ENCODE assay signal across 1 cellular context in genomic region chr2:190355968-190356657, GRCh38.
TF ChIP-seq lines count a peak whose summit lies in the region.

No MANE protein-coding gene starts in this region.

TF ChIP-seq in HepG2, 621 proteins besides CTCF, POLR2A, EP300 and RAD21 (continues in another document):
- TF ChIP-seq HOMEZ (CRISPR knock-in tag; IDR thresholded peaks at IDR 0.05; ENCODE audit: low read depth): 0 out of 2 replicates have a peak, but pooled peaks have one; percentile 27
- 0 out of 2 replicates have a peak, but pooled peaks have one; percentile 32 for TF ChIP-seq ZNF766 (CRISPR knock-in tag; IDR thresholded peaks at IDR 0.05; ENCODE audit: borderline replicate concordance)
- TF ChIP-seq NCOA5 (CRISPR knock-in tag; IDR thresholded peaks at IDR 0.05): 0 out of 2 replicates have a peak, but pooled peaks have one; percentile 64
- TF ChIP-seq ZNF264 (CRISPR knock-in tag; IDR thresholded peaks at IDR 0.05): 0 out of 2 replicates have a peak, but pooled peaks have one; percentile 49
- no peak for TF ChIP-seq ZNF709 (CRISPR knock-in tag; IDR thresholded peaks at IDR 0.05)
- TF ChIP-seq, protein P1, sequence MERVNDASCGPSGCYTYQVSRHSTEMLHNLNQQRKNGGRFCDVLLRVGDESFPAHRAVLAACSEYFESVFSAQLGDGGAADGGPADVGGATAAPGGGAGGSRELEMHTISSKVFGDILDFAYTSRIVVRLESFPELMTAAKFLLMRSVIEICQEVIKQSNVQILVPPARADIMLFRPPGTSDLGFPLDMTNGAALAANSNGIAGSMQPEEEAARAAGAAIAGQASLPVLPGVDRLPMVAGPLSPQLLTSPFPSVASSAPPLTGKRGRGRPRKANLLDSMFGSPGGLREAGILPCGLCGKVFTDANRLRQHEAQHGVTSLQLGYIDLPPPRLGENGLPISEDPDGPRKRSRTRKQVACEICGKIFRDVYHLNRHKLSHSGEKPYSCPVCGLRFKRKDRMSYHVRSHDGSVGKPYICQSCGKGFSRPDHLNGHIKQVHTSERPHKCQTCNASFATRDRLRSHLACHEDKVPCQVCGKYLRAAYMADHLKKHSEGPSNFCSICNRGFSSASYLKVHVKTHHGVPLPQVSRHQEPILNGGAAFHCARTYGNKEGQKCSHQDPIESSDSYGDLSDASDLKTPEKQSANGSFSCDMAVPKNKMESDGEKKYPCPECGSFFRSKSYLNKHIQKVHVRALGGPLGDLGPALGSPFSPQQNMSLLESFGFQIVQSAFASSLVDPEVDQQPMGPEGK (CRISPR knock-in tag; IDR thresholded peaks at IDR 0.05): no peak
- peak; percentile 23; the same call in 1 of the 2 replicates for TF ChIP-seq ZFX (CRISPR knock-in tag; IDR thresholded peaks at IDR 0.05; ENCODE audit: low read depth)
- TF ChIP-seq ZNF749 (CRISPR knock-in tag; IDR thresholded peaks at IDR 0.05; ENCODE audit: borderline replicate concordance): no peak
- peak; percentile 43; the same call in 1 of the 2 replicates for TF ChIP-seq ZFY (CRISPR knock-in tag; IDR thresholded peaks at IDR 0.05)
- no peak for TF ChIP-seq SKI (IDR thresholded peaks at IDR 0.05; ENCODE audit: partially characterized antibody)
- TF ChIP-seq MAF1 (CRISPR knock-in tag; IDR thresholded peaks at IDR 0.05; ENCODE audit: borderline replicate concordance): 0 out of 2 replicates have a peak, but pooled peaks have one; percentile 40
- TF ChIP-seq HNF4A (CRISPR knock-in tag; IDR thresholded peaks at IDR 0.05): peak; percentile 31; the same call in 1 of the 2 replicates
- TF ChIP-seq POGZ (CRISPR knock-in tag; IDR thresholded peaks at IDR 0.05): 0 out of 2 replicates have a peak, but pooled peaks have one; percentile 17
- TF ChIP-seq FOXO1 (CRISPR knock-in tag; IDR thresholded peaks at IDR 0.05): no peak
- peak; percentile 90 for TF ChIP-seq CEBPG (CRISPR knock-in tag; IDR thresholded peaks at IDR 0.05)
- TF ChIP-seq GATAD2A (CRISPR knock-in tag; IDR thresholded peaks at IDR 0.05): peak; percentile 45; the same call in 1 of the 2 replicates
- TF ChIP-seq, protein P2, sequence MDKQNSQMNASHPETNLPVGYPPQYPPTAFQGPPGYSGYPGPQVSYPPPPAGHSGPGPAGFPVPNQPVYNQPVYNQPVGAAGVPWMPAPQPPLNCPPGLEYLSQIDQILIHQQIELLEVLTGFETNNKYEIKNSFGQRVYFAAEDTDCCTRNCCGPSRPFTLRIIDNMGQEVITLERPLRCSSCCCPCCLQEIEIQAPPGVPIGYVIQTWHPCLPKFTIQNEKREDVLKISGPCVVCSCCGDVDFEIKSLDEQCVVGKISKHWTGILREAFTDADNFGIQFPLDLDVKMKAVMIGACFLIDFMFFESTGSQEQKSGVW (CRISPR knock-in tag; IDR thresholded peaks at IDR 0.05; ENCODE audit: borderline replicate concordance): no peak
- 0 out of 2 replicates have a peak, but pooled peaks have one; percentile 16 for TF ChIP-seq MIXL1 (CRISPR knock-in tag; IDR thresholded peaks at IDR 0.05)
- no peak for TF ChIP-seq ZC3H4 (CRISPR knock-in tag; IDR thresholded peaks at IDR 0.05; ENCODE audit: borderline replicate concordance)
- peak; percentile 65 for TF ChIP-seq ARID5B (CRISPR knock-in tag; IDR thresholded peaks at IDR 0.05)
- no peak for TF ChIP-seq ZNF274 (CRISPR knock-in tag; IDR thresholded peaks at IDR 0.05)
- no peak for TF ChIP-seq NBN (conservative IDR thresholded peaks at IDR 0.05)
- 0 out of 2 replicates have a peak, but pooled peaks have one; percentile 26 for TF ChIP-seq TARDBP (CRISPR knock-in tag; IDR thresholded peaks at IDR 0.05)
- TF ChIP-seq NCOA2 (CRISPR knock-in tag; IDR thresholded peaks at IDR 0.05): peak; percentile 14; the same call in 1 of the 2 replicates
- TF ChIP-seq THRA (CRISPR knock-in tag; IDR thresholded peaks at IDR 0.05; ENCODE audit: borderline replicate concordance): peak; percentile 56; the same call in 1 of the 2 replicates
- TF ChIP-seq HOXA3 (CRISPR knock-in tag; IDR thresholded peaks at IDR 0.05): peak; percentile 26; the same call in 1 of the 2 replicates
- peak; percentile 29; the same call in 1 of the 2 replicates for TF ChIP-seq RXRB (CRISPR knock-in tag; IDR thresholded peaks at IDR 0.05; ENCODE audit: borderline replicate concordance)
- no peak for TF ChIP-seq ZNF672 (CRISPR knock-in tag; IDR thresholded peaks at IDR 0.05)
- TF ChIP-seq E2F1 (CRISPR knock-in tag; IDR thresholded peaks at IDR 0.05): 0 out of 2 replicates have a peak, but pooled peaks have one; percentile 22
- peak; percentile 92 for TF ChIP-seq CEBPB (IDR thresholded peaks at IDR 0.05; ENCODE audit: borderline replicate concordance, low read depth, low read length)
- TF ChIP-seq JUNB (CRISPR knock-in tag; IDR thresholded peaks at IDR 0.05; ENCODE audit: borderline replicate concordance): no peak
- no peak for TF ChIP-seq CHD4 (IDR thresholded peaks at IDR 0.05; ENCODE audit: borderline replicate concordance, low read length)
- no peak for TF ChIP-seq MXI1 (IDR thresholded peaks at IDR 0.05; ENCODE audit: borderline replicate concordance, low read depth, low read length)
- TF ChIP-seq ZNF501 (CRISPR knock-in tag; IDR thresholded peaks at IDR 0.05): 0 out of 2 replicates have a peak, but pooled peaks have one; percentile 24
- TF ChIP-seq FOSL2 (CRISPR knock-in tag; IDR thresholded peaks at IDR 0.05): peak; percentile 4; the same call in 1 of the 2 replicates
- no peak for TF ChIP-seq ZNF83 (CRISPR knock-in tag; IDR thresholded peaks at IDR 0.05; ENCODE audit: borderline replicate concordance)
- TF ChIP-seq, protein P3, sequence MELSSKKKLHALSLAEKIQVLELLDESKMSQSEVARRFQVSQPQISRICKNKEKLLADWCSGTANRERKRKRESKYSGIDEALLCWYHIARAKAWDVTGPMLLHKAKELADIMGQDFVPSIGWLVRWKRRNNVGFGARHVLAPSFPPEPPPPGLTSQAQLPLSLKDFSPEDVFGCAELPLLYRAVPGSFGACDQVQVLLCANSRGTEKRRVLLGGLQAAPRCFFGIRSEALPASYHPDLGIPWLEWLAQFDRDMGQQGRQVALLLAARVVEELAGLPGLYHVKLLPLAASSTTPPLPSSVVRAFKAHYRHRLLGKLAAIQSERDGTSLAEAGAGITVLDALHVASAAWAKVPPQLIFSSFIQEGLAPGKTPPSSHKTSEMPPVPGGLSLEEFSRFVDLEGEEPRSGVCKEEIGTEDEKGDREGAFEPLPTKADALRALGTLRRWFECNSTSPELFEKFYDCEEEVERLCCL (CRISPR knock-in tag; IDR thresholded peaks at IDR 0.05; ENCODE audit: borderline replicate concordance): no peak
- TF ChIP-seq ISL2 (CRISPR knock-in tag; IDR thresholded peaks at IDR 0.05): 0 out of 2 replicates have a peak, but pooled peaks have one; percentile 28
- 0 out of 2 replicates have a peak, but pooled peaks have one; percentile 44 for TF ChIP-seq ZNF382 (CRISPR knock-in tag; IDR thresholded peaks at IDR 0.05; ENCODE audit: borderline replicate concordance)
- TF ChIP-seq ZNF670 (CRISPR knock-in tag; IDR thresholded peaks at IDR 0.05; ENCODE audit: borderline replicate concordance): no peak
- TF ChIP-seq MED1 (CRISPR knock-in tag; IDR thresholded peaks at IDR 0.05): peak; percentile 55; the same call in 1 of the 2 replicates
- no peak for TF ChIP-seq BORCS8-MEF2B (CRISPR knock-in tag; IDR thresholded peaks at IDR 0.05)
- no peak for TF ChIP-seq KDM5A (IDR thresholded peaks at IDR 0.05; ENCODE audit: borderline replicate concordance, low read length)
- TF ChIP-seq ZBTB42 (CRISPR knock-in tag; IDR thresholded peaks at IDR 0.05): no peak
- peak; percentile 25; the same call in 1 of the 2 replicates for TF ChIP-seq NAIF1 (CRISPR knock-in tag; IDR thresholded peaks at IDR 0.05; ENCODE audit: borderline replicate concordance)
- no peak for TF ChIP-seq AFF4 (CRISPR knock-in tag; IDR thresholded peaks at IDR 0.05)
- TF ChIP-seq ZNF75D (CRISPR knock-in tag; IDR thresholded peaks at IDR 0.05; ENCODE audit: borderline replicate concordance): no peak
- no peak for TF ChIP-seq TOPORS (CRISPR knock-in tag; IDR thresholded peaks at IDR 0.05)
- TF ChIP-seq ATF7-NPFF (CRISPR knock-in tag; IDR thresholded peaks at IDR 0.05; ENCODE audit: low read depth): no peak
- no peak for TF ChIP-seq SATB2 (CRISPR knock-in tag; IDR thresholded peaks at IDR 0.05)
- TF ChIP-seq MEF2D (CRISPR knock-in tag; IDR thresholded peaks at IDR 0.05): no peak
